Comparison of ENCODE assay signal across 15 cellular contexts in the genomic region with DNA sequence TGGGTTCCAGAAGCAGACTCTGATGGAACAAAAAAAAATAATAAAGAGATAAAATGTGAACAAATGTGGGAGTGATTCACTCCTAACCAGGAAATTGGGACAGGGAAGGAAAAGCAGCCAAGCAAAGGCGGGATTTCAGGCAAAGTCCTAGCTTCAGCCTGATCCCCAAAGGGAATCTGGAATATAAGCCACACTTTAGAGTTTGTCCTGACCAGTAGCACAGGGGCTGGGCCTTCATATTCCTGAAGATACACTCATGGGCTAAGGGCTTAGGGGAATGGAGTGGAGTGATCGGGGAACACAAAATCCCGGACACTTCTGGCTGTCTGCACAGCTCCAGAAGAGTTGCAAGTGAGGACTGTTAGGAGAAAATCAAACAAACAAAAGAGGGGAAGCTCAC.
DNase-seq lines count a peak whose midpoint lies in the region; ATAC-seq and TF ChIP-seq lines count a peak whose summit lies in the region.
"Had no signal": no experiment of that assay in that cellular context is flagged by ENCODE, and none has a peak within 500 bp of the region (broad histone marks: within the 10 kb centered on the region; RNA-seq: fewer than 3 reads in every experiment).

No MANE protein-coding gene starts in this region.

- H3K27me3 Mint-ChIP-seq in nephron progenitor cell (ENCODE audit: low read depth, poor library complexity): peaks cover 2% of the 10 kb centered on the region
- H3K27me3 Mint-ChIP-seq: activated CD4-positive, alpha-beta T cell treated with anti-CD3 and anti-CD28 coated beads, Interleukin-2, amount 10 ng/mL, durations not matched to agents 7 days and 5 days had no signal

- H3K36me3 Mint-ChIP-seq in nephron progenitor cell (ENCODE audit: low read depth): no peaks in the 10 kb centered on the region

- H3K36me3 ChIP-seq in SJSA1 (no peaks in the 10 kb centered on the region), gastrocnemius medialis (no peaks in the 10 kb centered on the region)

- H3K27ac ChIP-seq in SJSA1 (peak overlapping the region; percentile 59), gastrocnemius medialis (peak overlapping the region in 2 of 4 donors; percentile 9 to 16)

- no peaks in the 10 kb centered on the region for H3K9me3 Mint-ChIP-seq in nephron progenitor cell
- H3K9me3 Mint-ChIP-seq: activated CD4-positive, alpha-beta T cell treated with anti-CD3 and anti-CD28 coated beads, Interleukin-2, amount 10 ng/mL, durations not matched to agents 7 days and 5 days had no signal

- peaks cover 31% of the 10 kb centered on the region for H3K4me1 Mint-ChIP-seq in nephron progenitor cell
- H3K4me1 Mint-ChIP-seq: activated CD4-positive, alpha-beta T cell treated with anti-CD3 and anti-CD28 coated beads, Interleukin-2, amount 10 ng/mL, durations not matched to agents 7 days and 5 days had no signal

- H3K4me3 ChIP-seq in AG10803 (ENCODE audit: low read length) (no peak overlapping the region), SJSA1 (no peak overlapping the region), fibroblast of the aortic adventitia (ENCODE audit: low read depth, low read length) (no peak overlapping the region), gastrocnemius medialis (no peak overlapping the region)
- H3K4me3 ChIP-seq: skin epidermis had no signal

- peak; percentile 59 for DNase-seq in AG10803 (ENCODE audit: low read depth)
- DNase-seq in SJSA1 (ENCODE audit: low read depth in 1 of 2, low spot score in 2 of 2): peak in 1 of 2 experiments; percentile 39
- DNase-seq in fibroblast of the aortic adventitia (ENCODE audit: low read depth): peak; percentile 42
- no peak for DNase-seq in nephron progenitor cell
- DNase-seq in GM19238 (ENCODE audit: insufficient read length, low spot score): no peak
- DNase-seq in GF-D8 (lab: John Stamatoyannopoulos, UW): no peak
- no peak for DNase-seq in gastrocnemius medialis
- DNase-seq in T1000 (lab: John Stamatoyannopoulos, UW): no peak
- DNase-seq: activated CD4-positive, alpha-beta T cell treated with anti-CD3 and anti-CD28 coated beads, Interleukin-2, amount 10 ng/mL, durations not matched to agents 7 days and 5 days; activated T-cell treated with anti-CD3 and anti-CD28 coated beads, Interleukin-2, amount 50 U/mL, for 48 hours; amniotic stem cell; effector CD8-positive, alpha-beta T cell; NCI-H1417; NCI-H510A treated with DMSO at 0.1 percent for 48 hours had no signal

- H3K27ac Mint-ChIP-seq in nephron progenitor cell: peak overlapping the region; percentile 85
- H3K27ac Mint-ChIP-seq: activated CD4-positive, alpha-beta T cell treated with anti-CD3 and anti-CD28 coated beads, Interleukin-2, amount 10 ng/mL, durations not matched to agents 7 days and 5 days had no signal

- H3K27me3 ChIP-seq in SJSA1 (replicated peaks) (no peaks in the 10 kb centered on the region), gastrocnemius medialis (no peaks in the 10 kb centered on the region)

- H3K4me1 ChIP-seq in SJSA1 (replicated peaks) (peaks cover 51% of the 10 kb centered on the region), gastrocnemius medialis (peaks cover 0 to 4% of the 10 kb centered on the region in 2 donors)

- ATAC-seq in gastrocnemius medialis: no peak

- TF ChIP-seq CTCF in AG10803 (conservative IDR thresholded peaks at IDR 0.05; ENCODE audit: low read length): no peak
- no peak for TF ChIP-seq CTCF in fibroblast of the aortic adventitia (IDR thresholded peaks at IDR 0.05; ENCODE audit: insufficient read depth, low read length)
- TF ChIP-seq CTCF in nephron progenitor cell (IDR thresholded peaks at IDR 0.05): no peak
- TF ChIP-seq CTCF in gastrocnemius medialis (IDR thresholded peaks at IDR 0.05 in 4 of 5, conservative IDR thresholded peaks at IDR 0.05 in 1 of 5): no peak

- no peaks in the 10 kb centered on the region for H3K9me3 ChIP-seq in SJSA1 (replicated peaks)
- no peaks in the 10 kb centered on the region for H3K9me3 ChIP-seq in gastrocnemius medialis

- in situ Hi-C loops in gastrocnemius medialis (cut with MboI; ENCODE audit: low sequenced_read_pairs in 4 of 4): no loop called here

- no peak for TF ChIP-seq POLR2A in gastrocnemius medialis (IDR thresholded peaks at IDR 0.05)

- intact Hi-C loops in gastrocnemius medialis (cut with DNase I; ENCODE audit: low total_unique reads): no loop called here

- H3K4me3 Mint-ChIP-seq in nephron progenitor cell: no peak overlapping the region
- H3K4me3 Mint-ChIP-seq: activated CD4-positive, alpha-beta T cell treated with anti-CD3 and anti-CD28 coated beads, Interleukin-2, amount 10 ng/mL, durations not matched to agents 7 days and 5 days had no signal

Comparison
In these comparisons a context has a peak if more than half of its experiments do, and no peak if none do; other contexts are left out.
1. DNase-seq: peak in AG10803 (single experiment) and fibroblast of the aortic adventitia (single experiment); none in nephron progenitor cell (single experiment), GM19238 (single experiment), GF-D8 (single experiment), gastrocnemius medialis (0 of 2) and T1000 (single experiment).